In the genomic region with DNA sequence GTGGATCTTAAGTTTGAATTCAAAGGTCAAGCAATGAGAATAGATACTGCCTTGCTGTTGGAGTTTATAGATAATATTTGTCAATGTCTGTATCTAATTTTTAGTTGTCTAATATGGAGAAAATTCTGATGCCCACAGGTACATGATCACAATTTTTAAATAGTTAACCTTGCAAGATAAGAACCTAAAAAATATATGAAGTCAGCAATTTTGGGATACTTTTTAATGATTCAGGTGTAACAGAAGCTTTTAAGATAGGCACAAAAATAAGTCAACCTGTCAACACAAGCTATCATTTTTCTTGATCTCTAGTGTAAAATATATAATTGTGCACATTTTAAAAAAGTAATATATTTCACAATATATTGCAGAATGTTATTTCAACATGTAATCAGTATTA, we compare ENCODE assay signal across 17 cellular contexts.
"Had no signal": no experiment of that assay in that cellular context is flagged by ENCODE, and none has a peak within 500 bp of the region (broad histone marks: within the 10 kb centered on the region; RNA-seq: fewer than 3 reads in every experiment).

No MANE protein-coding gene starts in this region.

- H3K9me3 ChIP-seq: colonic mucosa, mucosa of descending colon, thoracic aorta, transverse colon had no signal

- H3K27me3 ChIP-seq: colonic mucosa, hepatocyte, sigmoid colon, stomach, transverse colon had no signal

- H3K4me2 ChIP-seq: hepatocyte had no signal

- H3K27ac ChIP-seq: colonic mucosa, hepatocyte, sigmoid colon, skin epidermis, stomach, thoracic aorta, transverse colon had no signal

- H3K36me3 ChIP-seq: colonic mucosa, sigmoid colon, thoracic aorta had no signal

- H3K4me3 ChIP-seq: colonic mucosa, hepatocyte, mucosa of descending colon, sigmoid colon, skin epidermis, stomach, thoracic aorta, transverse colon had no signal

- H3K79me2 ChIP-seq: hepatocyte had no signal

- ATAC-seq: mucosa of descending colon; naive thymus-derived CD8-positive, alpha-beta T cell had no signal

- H3K4me3 Mint-ChIP-seq: naive thymus-derived CD8-positive, alpha-beta T cell had no signal

- H3K4me1 ChIP-seq: colonic mucosa, sigmoid colon, stomach, transverse colon had no signal

- H2AFZ ChIP-seq: hepatocyte had no signal

- DNase-seq: colonic mucosa; dermis blood vessel endothelial cell; erythroblast; foreskin melanocyte; head of caudate nucleus; kidney glomerular epithelial cell; mucosa of descending colon; naive thymus-derived CD8-positive, alpha-beta T cell; posterior cingulate gyrus; sigmoid colon; stimulated activated naive CD4-positive, alpha-beta T cell; stomach; substantia nigra; transverse colon had no signal
